25 cellular contexts compared by ENCODE assay signal in the genomic region with DNA sequence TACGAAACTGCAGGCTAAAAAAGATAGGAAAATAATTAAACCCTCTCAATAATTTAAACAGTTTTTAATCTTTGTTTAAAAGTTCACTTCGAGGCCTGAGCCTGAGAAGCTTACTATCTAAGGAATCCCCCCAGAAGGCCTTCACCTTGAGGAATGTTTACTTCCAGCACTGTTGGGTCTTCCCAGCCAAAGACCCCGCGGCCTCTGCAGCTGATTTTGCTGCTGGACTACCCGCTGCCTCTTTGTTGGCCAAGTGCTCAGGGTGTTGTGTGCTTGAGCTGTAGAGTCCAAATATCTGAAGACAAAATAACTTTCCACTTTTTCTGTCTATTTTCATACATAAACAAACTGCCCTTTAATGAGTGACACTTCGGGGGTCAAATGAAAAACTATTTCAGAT.
DNase-seq lines count a peak whose midpoint lies in the region; ATAC-seq and TF ChIP-seq lines count a peak whose summit lies in the region.
"Had no signal": no experiment of that assay in that cellular context is flagged by ENCODE, and none has a peak within 500 bp of the region (broad histone marks: within the 10 kb centered on the region; RNA-seq: fewer than 3 reads in every experiment).

No MANE protein-coding gene starts in this region.

- H3K9ac ChIP-seq in endodermal cell (ENCODE audit: extremely low read depth, low read length, poor library complexity, severe bottlenecking) (no peak overlapping the region), SK-N-SH (no peak overlapping the region)
- H3K9ac ChIP-seq: BLaER1 had no signal

- H3K27ac ChIP-seq in right atrium auricular region (no peak overlapping the region), endodermal cell (ENCODE audit: low read depth, low read length) (no peak overlapping the region), lung (ENCODE audit: low read depth in 1 of 2, low read length in 1 of 2) (no peak overlapping the region), SK-N-SH (ENCODE audit: low read depth in 2 of 2, low read length in 1 of 2) (no peak overlapping the region)
- H3K27ac ChIP-seq: 22Rv1, A549, BLaER1 had no signal

- ATAC-seq in Right ventricle myocardium superior (ENCODE audit: poor library complexity) (no peak), lung (ENCODE audit: insufficient read depth, low FRiP score) (no peak)
- ATAC-seq in activated CD4-positive, alpha-beta T cell treated with anti-CD3 and anti-CD28 coated beads for 36 hours: no peak
- ATAC-seq: A549, GM12878 had no signal

- no peaks in the 10 kb centered on the region for H3F3A ChIP-seq in SK-N-SH (replicated peaks; ENCODE audit: insufficient read depth)

- H3K4me3 Mint-ChIP-seq in endodermal cell (no peak overlapping the region), endothelial cell (ENCODE audit: unreplicated experiment) (no peak overlapping the region)
- H3K4me3 Mint-ChIP-seq in activated CD4-positive, alpha-beta T cell treated with anti-CD3 and anti-CD28 coated beads for 36 hours: no peak overlapping the region
- H3K4me3 Mint-ChIP-seq: CD14-positive monocyte; CD4-positive, alpha-beta memory T cell; CD4-positive, CD25-positive, alpha-beta regulatory T cell; CD8-positive, alpha-beta memory T cell had no signal

- H3K9me3 Mint-ChIP-seq in endodermal cell: peaks cover 4% of the 10 kb centered on the region
- no peaks in the 10 kb centered on the region for H3K9me3 Mint-ChIP-seq in activated CD4-positive, alpha-beta T cell treated with anti-CD3 and anti-CD28 coated beads for 36 hours (ENCODE audit: low read depth)
- H3K9me3 Mint-ChIP-seq in endothelial cell (ENCODE audit: unreplicated experiment): peaks cover 70% of the 10 kb centered on the region

- H2AFZ ChIP-seq in SK-N-SH (ENCODE audit: low read depth): no peak overlapping the region

- no peaks in the 10 kb centered on the region for H3K9me3 ChIP-seq in right atrium auricular region
- no peaks in the 10 kb centered on the region for H3K9me3 ChIP-seq in endodermal cell (ENCODE audit: control insufficient read depth, low read length)
- peaks cover 0 to 6% of the 10 kb centered on the region in 2 donors for H3K9me3 ChIP-seq in lung (ENCODE audit: control insufficient read depth in 2 of 2, insufficient read depth in 1 of 2, low read length in 1 of 2)
- H3K9me3 ChIP-seq in SK-N-SH: no peaks in the 10 kb centered on the region
- H3K9me3 ChIP-seq: A549, BE2C, BLaER1 had no signal

- CTCF ChIA-PET in activated CD4-positive, alpha-beta T cell treated with anti-CD3 and anti-CD28 coated beads for 36 hours (lab: Charles Lee): no interaction called here
- CTCF ChIA-PET in SK-N-SH (lab: Yijun Ruan, JAX): no interaction called here

- H3K36me3 Mint-ChIP-seq in endodermal cell (ENCODE audit: low read depth) (no peaks in the 10 kb centered on the region), endothelial cell (ENCODE audit: low read depth, unreplicated experiment) (peaks cover 12% of the 10 kb centered on the region)
- no peaks in the 10 kb centered on the region for H3K36me3 Mint-ChIP-seq in activated CD4-positive, alpha-beta T cell treated with anti-CD3 and anti-CD28 coated beads for 36 hours (ENCODE audit: low read depth)
- H3K36me3 Mint-ChIP-seq: CD14-positive monocyte; CD4-positive, alpha-beta memory T cell; CD4-positive, CD25-positive, alpha-beta regulatory T cell; CD8-positive, alpha-beta memory T cell had no signal

- H3K4me1 ChIP-seq in right atrium auricular region: no peaks in the 10 kb centered on the region
- no peaks in the 10 kb centered on the region for H3K4me1 ChIP-seq in endodermal cell (ENCODE audit: control insufficient read depth, insufficient read depth, low read length)
- H3K4me1 ChIP-seq in lung (ENCODE audit: control insufficient read depth in 2 of 2, insufficient read depth in 2 of 2, low read length in 2 of 2): no peaks in the 10 kb centered on the region
- no peaks in the 10 kb centered on the region for H3K4me1 ChIP-seq in SK-N-SH (ENCODE audit: control insufficient read depth in 1 of 2, insufficient read depth in 2 of 2, low read depth in 1 of 2, low read length in 1 of 2)
- H3K4me1 ChIP-seq: A549, BE2C, BLaER1 had no signal

- no peaks in the 10 kb centered on the region for H3K4me1 Mint-ChIP-seq in endodermal cell
- H3K4me1 Mint-ChIP-seq in activated CD4-positive, alpha-beta T cell treated with anti-CD3 and anti-CD28 coated beads for 36 hours: no peaks in the 10 kb centered on the region
- no peaks in the 10 kb centered on the region for H3K4me1 Mint-ChIP-seq in endothelial cell (ENCODE audit: unreplicated experiment)
- H3K4me1 Mint-ChIP-seq: CD14-positive monocyte; CD4-positive, alpha-beta memory T cell; CD4-positive, CD25-positive, alpha-beta regulatory T cell; CD8-positive, alpha-beta memory T cell had no signal

- 83% methylated on average over 2 to 6 of the region's 6 CpGs for WGBS in endodermal cell (ENCODE audit: insufficient coverage in 1 of 2, insufficient read length in 1 of 2), 2 experiments
- 66 to 85% methylated on average over 6 of the region's 6 CpGs for WGBS in lung, 2 donors
- 11% methylated on average over 6 of the region's 6 CpGs for WGBS in SK-N-SH (ENCODE audit: low lambda C conversion rate)

- TF ChIP-seq CTCF in right atrium auricular region (IDR thresholded peaks at IDR 0.05) (no peak), endodermal cell (conservative IDR thresholded peaks at IDR 0.05) (no peak), lung (IDR thresholded peaks at IDR 0.05; ENCODE audit: control extremely low read depth, extremely low read depth) (no peak), SK-N-SH (IDR thresholded peaks at IDR 0.05) (no peak), endothelial cell (IDR thresholded peaks at IDR 0.05; ENCODE audit: unreplicated experiment) (no peak)

- POLR2A ChIA-PET in activated CD4-positive, alpha-beta T cell treated with anti-CD3 and anti-CD28 coated beads for 36 hours (lab: Charles Lee): no interaction called here
- POLR2A ChIA-PET in SK-N-SH (lab: Yijun Ruan, JAX): no interaction called here

- H3K36me3 ChIP-seq in right atrium auricular region (no peaks in the 10 kb centered on the region), endodermal cell (ENCODE audit: control insufficient read depth, insufficient read depth, low read length) (no peaks in the 10 kb centered on the region), lung (ENCODE audit: control insufficient read depth in 2 of 2, insufficient read depth in 2 of 2, low read length in 2 of 2) (no peaks in the 10 kb centered on the region), SK-N-SH (replicated peaks in 1 of 2; ENCODE audit: control insufficient read depth in 1 of 2, insufficient read depth in 2 of 2, low read length in 1 of 2) (no peaks in the 10 kb centered on the region)
- H3K36me3 ChIP-seq: BE2C, BLaER1 had no signal

- H3K27me3 Mint-ChIP-seq in endodermal cell (ENCODE audit: insufficient read depth) (no peaks in the 10 kb centered on the region), endothelial cell (ENCODE audit: unreplicated experiment) (peaks cover 12% of the 10 kb centered on the region)
- H3K27me3 Mint-ChIP-seq in activated CD4-positive, alpha-beta T cell treated with anti-CD3 and anti-CD28 coated beads for 36 hours: no peaks in the 10 kb centered on the region
- H3K27me3 Mint-ChIP-seq: CD4-positive, CD25-positive, alpha-beta regulatory T cell had no signal

- H3K27me3 ChIP-seq in right atrium auricular region (no peaks in the 10 kb centered on the region), endodermal cell (ENCODE audit: control insufficient read depth, insufficient read depth, low read length, poor library complexity, severe bottlenecking) (no peaks in the 10 kb centered on the region), lung (ENCODE audit: control insufficient read depth, insufficient read depth) (no peaks in the 10 kb centered on the region), SK-N-SH (ENCODE audit: insufficient read depth) (no peaks in the 10 kb centered on the region)
- H3K27me3 ChIP-seq: BE2C, BLaER1 had no signal

- peak; percentile 2 for DNase-seq in right atrium auricular region (ENCODE audit: low spot score)
- DNase-seq in Right ventricle myocardium superior: no peak
- DNase-seq in endodermal cell: peak; percentile 5
- DNase-seq in lung (ENCODE audit: low spot score): peak; percentile 11
- no peak for DNase-seq in activated CD4-positive, alpha-beta T cell treated with anti-CD3 and anti-CD28 coated beads for 36 hours
- no peak for DNase-seq in SK-N-SH
- no peak for DNase-seq in endothelial cell (ENCODE audit: low spot score)
- DNase-seq: BE2C; C1 segment of cervical spinal cord; CD4-positive, alpha-beta memory T cell; CD4-positive, CD25-positive, alpha-beta regulatory T cell; CD8-positive, alpha-beta memory T cell; COR-L47; DMS 273 treated with DMSO at 0.1 percent for 48 hours; DMS153; DMS53; DMS79; DND-41; EL; GDM1 had no signal

- intact Hi-C loops in Right ventricle myocardium superior (cut with DNase I): no loop called here
- intact Hi-C loops in activated CD4-positive, alpha-beta T cell treated with anti-CD3 and anti-CD28 coated beads for 36 hours (cut with DNase I, micrococcal nuclease): no loop called here

- H3K4me3 ChIP-seq in right atrium auricular region: no peak overlapping the region
- H3K4me3 ChIP-seq in endodermal cell (ENCODE audit: low read length): no peak overlapping the region
- no peak overlapping the region for H3K4me3 ChIP-seq in lung
- H3K4me3 ChIP-seq in SK-N-SH (ENCODE audit: low read depth in 2 of 2, low read length in 1 of 2): no peak overlapping the region
- H3K4me3 ChIP-seq: A549, BLaER1, GM12878 had no signal

- no peak for TF ChIP-seq RAD21 in SK-N-SH (IDR thresholded peaks at IDR 0.05; ENCODE audit: low read length)

- H3K4me2 ChIP-seq in SK-N-SH: no peak overlapping the region
- H3K4me2 ChIP-seq: A549, BLaER1 had no signal

- no peaks in the 10 kb centered on the region for H4K20me1 ChIP-seq in SK-N-SH (ENCODE audit: insufficient read depth)
- H4K20me1 ChIP-seq: BLaER1 had no signal

- no peaks in the 10 kb centered on the region for H3K79me2 ChIP-seq in SK-N-SH (ENCODE audit: insufficient read depth)

- no peak overlapping the region for H3K27ac Mint-ChIP-seq in endodermal cell
- no peak overlapping the region for H3K27ac Mint-ChIP-seq in activated CD4-positive, alpha-beta T cell treated with anti-CD3 and anti-CD28 coated beads for 36 hours
- no peak overlapping the region for H3K27ac Mint-ChIP-seq in endothelial cell (ENCODE audit: unreplicated experiment)
- H3K27ac Mint-ChIP-seq: CD14-positive monocyte; CD4-positive, alpha-beta memory T cell; CD8-positive, alpha-beta memory T cell had no signal

- TF ChIP-seq EP300 in SK-N-SH (IDR thresholded peaks at IDR 0.05; ENCODE audit: borderline replicate concordance in 1 of 2, low read depth in 1 of 2, low read length in 1 of 2): no peak

- no peaks in the 10 kb centered on the region for H3K9me2 ChIP-seq in SK-N-SH

TF ChIP-seq in SK-N-SH, 30 proteins besides CTCF, POLR2A, EP300 and RAD21:
- no peak for TF ChIP-seq NFIC (IDR thresholded peaks at IDR 0.05; ENCODE audit: borderline replicate concordance)
- no peak for TF ChIP-seq TEAD4 (IDR thresholded peaks at IDR 0.05; ENCODE audit: borderline replicate concordance, insufficient read depth)
- TF ChIP-seq YY1 (IDR thresholded peaks at IDR 0.05; ENCODE audit: low read depth): no peak
- TF ChIP-seq POLR2AphosphoS5 (IDR thresholded peaks at IDR 0.05; ENCODE audit: low read depth, low read length): no peak
- no peak for TF ChIP-seq FOSL2 (IDR thresholded peaks at IDR 0.05; ENCODE audit: borderline replicate concordance, low read depth)
- TF ChIP-seq RFX5 (IDR thresholded peaks at IDR 0.05; ENCODE audit: low read length): no peak
- no peak for TF ChIP-seq RCOR1 (IDR thresholded peaks at IDR 0.05; ENCODE audit: low read length)

Comparison
In these comparisons a context has a peak if more than half of its experiments do, and no peak if none do; other contexts are left out.
1. DNase-seq: peak in right atrium auricular region (single experiment), endodermal cell (single experiment) and lung (single experiment); none in Right ventricle myocardium superior (single experiment), activated CD4-positive, alpha-beta T cell treated with anti-CD3 and anti-CD28 coated beads for 36 hours (single experiment), SK-N-SH (single experiment) and endothelial cell (single experiment).